Comparison of ENCODE assay signal across 8 cellular contexts in genomic region chr11:118398797-118399564, GRCh38.
DNase-seq lines count a peak whose midpoint lies in the region; ATAC-seq and TF ChIP-seq lines count a peak whose summit lies in the region.

No MANE protein-coding gene starts in this region.

- TF ChIP-seq CTCF in cardiac fibroblast (IDR thresholded peaks at IDR 0.05; ENCODE audit: low read depth, low read length) = no peak

- DNase-seq in T-helper 1 cell (peak; percentile 15 to 90 (median 58)), cardiac fibroblast (ENCODE audit: low read depth in 2 of 2) (peak; percentile 4 to 31), GM19238 (ENCODE audit: insufficient read length, low spot score) (no peak), RPMI8226 (no peak)
- peak; percentile 42 for DNase-seq in stimulated activated CD4-positive, alpha-beta T cell treated with anti-CD3 and anti-CD28 coated beads, Interleukin-2, amount 100 ng/mL, for 4 hours (ENCODE audit: low read depth)

- ATAC-seq in GM21576 (IDR thresholded peaks at IDR 0.05; ENCODE audit: unreplicated experiment) = peak; percentile 48
- no peak for ATAC-seq in GM21360 (IDR thresholded peaks at IDR 0.05; ENCODE audit: unreplicated experiment)
- ATAC-seq in HG03439 (IDR thresholded peaks at IDR 0.05; ENCODE audit: unreplicated experiment) = no peak

- no peak overlapping the region for H3K4me3 ChIP-seq in cardiac fibroblast (replicated peaks in 1 of 2; ENCODE audit: low read depth in 2 of 2, low read length in 2 of 2)

Comparison
In these comparisons a context has a peak if more than half of its experiments do, and no peak if none do; other contexts are left out.
1. DNase-seq: peak in T-helper 1 cell (5 of 5), cardiac fibroblast (2 of 2) and stimulated activated CD4-positive, alpha-beta T cell treated with anti-CD3 and anti-CD28 coated beads, Interleukin-2, amount 100 ng/mL, for 4 hours (single experiment); none in GM19238 (single experiment) and RPMI8226 (single experiment).